In the genomic region with DNA sequence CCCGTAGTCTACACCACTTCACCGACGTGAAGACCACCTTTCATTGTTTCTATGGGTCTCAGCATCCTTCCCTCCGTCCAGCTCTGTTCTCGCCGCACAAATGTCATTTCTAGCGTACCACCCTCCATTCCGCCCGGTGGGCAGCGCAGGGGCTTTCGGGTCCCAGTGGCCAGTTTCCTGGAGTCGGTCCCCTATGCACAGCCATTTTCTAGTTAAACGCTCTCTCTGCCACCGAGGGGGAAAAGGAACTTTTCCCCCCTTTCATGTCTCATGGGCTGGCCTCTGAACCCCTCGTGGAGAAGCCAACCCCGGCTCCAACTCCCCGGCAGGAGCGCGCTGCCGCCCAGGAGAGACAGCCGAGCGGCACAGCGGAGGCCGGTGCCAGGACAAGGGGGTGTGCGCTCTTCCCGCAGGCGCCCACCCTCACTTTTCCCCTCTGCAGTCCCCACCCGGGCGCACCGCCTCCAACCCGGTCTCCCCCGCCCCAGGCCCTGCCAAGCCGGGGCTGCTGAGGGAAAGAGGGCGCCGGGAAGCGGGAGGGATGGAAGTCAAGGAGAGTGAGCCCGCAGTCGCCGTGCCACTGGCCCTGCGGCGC, we compare ENCODE assay signal across 8 cellular contexts. TPM values are rescaled to one million over a fixed set of nuclear protein-coding genes. Genes with fewer than 3 reads are reported as not detected.
DNase-seq lines count a peak whose midpoint lies in the region; ATAC-seq and TF ChIP-seq lines count a peak whose summit lies in the region.

No MANE protein-coding gene starts in this region.

- peaks cover 0 to 3% (median 0%) of the 10 kb centered on the region in 3 donors for H3K27me3 ChIP-seq in psoas muscle (ENCODE audit: insufficient read depth in 3 of 3, low read length in 2 of 3)

- peaks cover 10% of the 10 kb centered on the region for H3K4me1 ChIP-seq in psoas muscle

- H3K9me3 ChIP-seq in psoas muscle: no peaks in the 10 kb centered on the region

- peak overlapping the region; percentile 53 for H3K4me3 Mint-ChIP-seq in activated T-cell treated with anti-CD3 and anti-CD28 coated beads, Interleukin-2, amount 50 U/mL, for 24 hours
- peak overlapping the region; percentile 98 for H3K4me3 Mint-ChIP-seq in glutamatergic neuron (ENCODE audit: unreplicated experiment)

- no peak overlapping the region for H3K27ac Mint-ChIP-seq in activated T-cell treated with anti-CD3 and anti-CD28 coated beads, Interleukin-2, amount 50 U/mL, for 24 hours
- peak overlapping the region; percentile 87 for H3K27ac Mint-ChIP-seq in glutamatergic neuron (ENCODE audit: unreplicated experiment)

- WGBS in psoas muscle, 3 donors: 0% methylated on average over 32 to 41 of the region's 41 CpGs

- H3K9me3 Mint-ChIP-seq in activated T-cell treated with anti-CD3 and anti-CD28 coated beads, Interleukin-2, amount 50 U/mL, for 24 hours: no peaks in the 10 kb centered on the region
- peaks cover 4% of the 10 kb centered on the region for H3K9me3 Mint-ChIP-seq in glutamatergic neuron (ENCODE audit: unreplicated experiment)

- no peaks in the 10 kb centered on the region for H3K36me3 Mint-ChIP-seq in activated T-cell treated with anti-CD3 and anti-CD28 coated beads, Interleukin-2, amount 50 U/mL, for 24 hours (ENCODE audit: low read depth)
- H3K36me3 Mint-ChIP-seq in glutamatergic neuron (ENCODE audit: unreplicated experiment): no peaks in the 10 kb centered on the region

- peak overlapping the region; percentile 98 for H3K27ac ChIP-seq in VCaP
- H3K27ac ChIP-seq in psoas muscle: peak overlapping the region; percentile 69

- H3K4me1 Mint-ChIP-seq in activated T-cell treated with anti-CD3 and anti-CD28 coated beads, Interleukin-2, amount 50 U/mL, for 24 hours (ENCODE audit: low read depth): peaks cover 28% of the 10 kb centered on the region
- peaks cover 20% of the 10 kb centered on the region for H3K4me1 Mint-ChIP-seq in glutamatergic neuron (ENCODE audit: low read depth, unreplicated experiment)

- peak overlapping the region; percentile 78 for H3K4me3 ChIP-seq in psoas muscle

- ATAC-seq in HG03045 (IDR thresholded peaks at IDR 0.05; ENCODE audit: unreplicated experiment) (peak; percentile 14), psoas muscle (peak; percentile 1 to 34 (median 8))

- H3K27me3 Mint-ChIP-seq in activated T-cell treated with anti-CD3 and anti-CD28 coated beads, Interleukin-2, amount 50 U/mL, for 24 hours: peaks cover 83% of the 10 kb centered on the region
- H3K27me3 Mint-ChIP-seq in glutamatergic neuron (ENCODE audit: unreplicated experiment): peaks cover 6% of the 10 kb centered on the region

- peak; percentile 32 for DNase-seq in activated T-cell treated with anti-CD3 and anti-CD28 coated beads, Interleukin-2, amount 50 U/mL, for 24 hours
- no peak for DNase-seq in activated T-cell treated with anti-CD3 and anti-CD28 coated beads, Interleukin-2, amount 50 U/mL, for 1 hour
- DNase-seq in glutamatergic neuron (peak; percentile 71), psoas muscle (peak; percentile 34 to 57), NCI-H510A treated with DMSO at 0.1 percent for 48 hours (lab: John Stamatoyannopoulos, UW) (no peak), activated gamma-delta T cell (lab: John Stamatoyannopoulos, UW) (no peak)

- intact Hi-C loops in psoas muscle (cut with DNase I): loop anchor here (2.0 to 5.0 kb wide), 4 partner anchors 71 to 287 kb away; no protein-coding TSS in a partner anchor

- TF ChIP-seq CTCF in VCaP (conservative IDR thresholded peaks at IDR 0.05) (no peak), glutamatergic neuron (IDR thresholded peaks at IDR 0.05; ENCODE audit: partially characterized antibody, unreplicated experiment) (no peak), psoas muscle (IDR thresholded peaks at IDR 0.05) (no peak)

- no peaks in the 10 kb centered on the region for H3K36me3 ChIP-seq in psoas muscle (ENCODE audit: insufficient read depth in 1 of 2, low read depth in 1 of 2)

RNA-seq across cellular contexts. Expression of a gene that starts 0.7 kb away (rescaled TPM):
- 117 TPM for total RNA-seq in glutamatergic neuron (ENCODE audit: unreplicated experiment)
- total RNA-seq in psoas muscle: 10 to 100 TPM in 3 of 4 donors, 1 to 10 TPM in 1; 7.8 to 37.4 (median 12.7) TPM
- polyA plus RNA-seq in psoas muscle: 10 to 100 TPM in 1 of 3 donors, 1 to 10 TPM in 2; 3.1 to 12.5 (median 3.2) TPM

RNA-seq across cellular contexts. Expression of a gene that starts 43.1 kb away (rescaled TPM):
- total RNA-seq in glutamatergic neuron (ENCODE audit: unreplicated experiment) (1,012 TPM), psoas muscle (10 to 100 TPM; 10.6 to 53.7 (median 25.7) TPM)
- polyA plus RNA-seq in psoas muscle: 10 to 100 TPM; 10.5 to 88.3 (median 23.4) TPM

Comparison
In these comparisons a context has a peak if more than half of its experiments do, and no peak if none do; other contexts are left out.
1. DNase-seq: peak in activated T-cell treated with anti-CD3 and anti-CD28 coated beads, Interleukin-2, amount 50 U/mL, for 24 hours (single experiment), glutamatergic neuron (single experiment) and psoas muscle (2 of 2); none in activated T-cell treated with anti-CD3 and anti-CD28 coated beads, Interleukin-2, amount 50 U/mL, for 1 hour (single experiment), NCI-H510A treated with DMSO at 0.1 percent for 48 hours (single experiment) and activated gamma-delta T cell (single experiment).
2. RNA of a gene that starts 43.1 kb away (total RNA-seq): 1,012 TPM in glutamatergic neuron (single experiment); 10.6 to 53.7 TPM in psoas muscle; every median in the first group is over 10 times any median in the second.